In genomic region chr1:190835658-190836057, GRCh38 we compare ENCODE assay signal across 26 cellular contexts.
"Had no signal": no experiment of that assay in that cellular context is flagged by ENCODE, and none has a peak within 500 bp of the region (broad histone marks: within the 10 kb centered on the region; RNA-seq: fewer than 3 reads in every experiment).

No MANE protein-coding gene starts in this region.

- H3K27me3 ChIP-seq: SJSA1 had no signal

- ATAC-seq: HepG2, K562 had no signal

- H3K4me1 ChIP-seq: SJSA1 had no signal

- FAIRE-seq: HepG2, K562, RCC 7860 had no signal

- H3K27ac ChIP-seq: KMS-11, SJSA1, SK-N-MC had no signal

- H3K4me3 ChIP-seq: K562, SJSA1, SK-N-MC had no signal

- H3K36me3 ChIP-seq: SJSA1 had no signal

- H3K9ac ChIP-seq: KMS-11 had no signal

- DNase-seq: Kasumi-1, MV-4-11, NCI-H1048, NCI-H1105, NCI-H1417, NCI-H1436 treated with DMSO at 0.1 percent for 48 hours, NCI-H1694, NCI-H187 treated with DMSO at 0.1 percent for 48 hours, NCI-H2029 treated with DMSO at 0.1 percent for 48 hours, NCI-H2171, NCI-H226, NCI-H446, NCI-H510A, NCI-H524 treated with DMSO at 0.1 percent for 48 hours, NCI-H69, NCI-H774, Right ventricle myocardium superior, RPMI8226, SIG-M5, T-helper 1 cell had no signal

- H3K4me2 ChIP-seq: KMS-11 had no signal
